In the genomic region with DNA sequence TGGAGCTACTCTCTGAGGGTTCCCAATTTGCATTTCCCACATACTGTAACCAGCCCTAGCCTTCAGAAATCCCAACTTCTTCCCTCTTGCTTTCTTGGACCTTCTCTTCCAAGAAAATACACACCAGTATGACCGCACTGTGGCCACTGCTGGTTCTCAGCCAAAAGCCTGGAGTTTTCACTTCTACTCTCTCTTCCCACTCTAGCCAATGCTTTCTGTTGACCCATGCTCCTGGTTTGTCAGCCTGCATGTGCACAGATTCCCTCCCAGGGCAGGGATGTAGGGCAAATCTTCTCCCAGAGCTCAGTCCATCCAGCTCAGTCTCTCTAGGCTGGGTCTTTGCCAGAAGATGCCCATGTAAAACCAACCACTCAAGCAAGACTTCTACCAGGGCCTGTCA, we compare ENCODE assay signal across 13 cellular contexts.
DNase-seq lines count a peak whose midpoint lies in the region; ATAC-seq and TF ChIP-seq lines count a peak whose summit lies in the region.
"Had no signal": no experiment of that assay in that cellular context is flagged by ENCODE, and none has a peak within 500 bp of the region (broad histone marks: within the 10 kb centered on the region; RNA-seq: fewer than 3 reads in every experiment).

No MANE protein-coding gene starts in this region.

- H3K4me2 ChIP-seq in OCI-LY1 (ENCODE audit: low read length): peak overlapping the region; percentile 45
- H3K4me2 ChIP-seq: PC-9 had no signal

- no peak for ATAC-seq in effector memory CD8-positive, alpha-beta T cell (replicated peaks)
- ATAC-seq in HG02840 (IDR thresholded peaks at IDR 0.05; ENCODE audit: low FRiP score, unreplicated experiment) (no peak), HG03457 (IDR thresholded peaks at IDR 0.05; ENCODE audit: unreplicated experiment) (no peak)

- peak overlapping the region; percentile 90 for H3K4me3 Mint-ChIP-seq in T-helper 2 cell treated with Interferon-gamma antibody and Interleukin-4, amounts not matched to agents 5 μg/mL and 100 μg/mL, for 36 hours
- peak overlapping the region; percentile 93 to 97 for H3K4me3 Mint-ChIP-seq in effector memory CD8-positive, alpha-beta T cell
- H3K4me3 Mint-ChIP-seq: mesothelial cell of epicardium had no signal

- H2AFZ ChIP-seq in OCI-LY1 (ENCODE audit: low read length): no peak overlapping the region
- H2AFZ ChIP-seq: PC-9 had no signal

- TF ChIP-seq CTCF in OCI-LY1 (IDR thresholded peaks at IDR 0.05; ENCODE audit: low read length): no peak

- no peaks in the 10 kb centered on the region for H3K79me2 ChIP-seq in OCI-LY1 (ENCODE audit: insufficient read depth, low read length)

- H3K4me1 ChIP-seq in OCI-LY1 (ENCODE audit: insufficient read depth, low read length, severe bottlenecking): peaks cover 35% of the 10 kb centered on the region

- no peaks in the 10 kb centered on the region for H4K20me1 ChIP-seq in OCI-LY1 (ENCODE audit: insufficient read depth, low read length)

- H3K9me3 Mint-ChIP-seq in T-helper 2 cell treated with Interferon-gamma antibody and Interleukin-4, amounts not matched to agents 5 μg/mL and 100 μg/mL, for 36 hours: no peaks in the 10 kb centered on the region
- H3K9me3 Mint-ChIP-seq in effector memory CD8-positive, alpha-beta T cell: no peaks in the 10 kb centered on the region
- H3K9me3 Mint-ChIP-seq: mesothelial cell of epicardium had no signal

- no peaks in the 10 kb centered on the region for H3K36me3 ChIP-seq in OCI-LY1 (ENCODE audit: insufficient read depth, low read length)
- H3K36me3 ChIP-seq: cardiac muscle cell, tibial nerve had no signal

- H3K9me2 ChIP-seq in OCI-LY1 (ENCODE audit: low read depth, low read length): no peaks in the 10 kb centered on the region

- no peaks in the 10 kb centered on the region for H3K27me3 ChIP-seq in OCI-LY1 (ENCODE audit: insufficient read depth, low read length)
- H3K27me3 ChIP-seq: tibial nerve had no signal

- peak overlapping the region; percentile 86 for H3K27ac Mint-ChIP-seq in T-helper 2 cell treated with Interferon-gamma antibody and Interleukin-4, amounts not matched to agents 5 μg/mL and 100 μg/mL, for 36 hours
- H3K27ac Mint-ChIP-seq in effector memory CD8-positive, alpha-beta T cell: peak overlapping the region; percentile 93 to 98
- H3K27ac Mint-ChIP-seq: mesothelial cell of epicardium had no signal

- H3K36me3 Mint-ChIP-seq in T-helper 2 cell treated with Interferon-gamma antibody and Interleukin-4, amounts not matched to agents 5 μg/mL and 100 μg/mL, for 36 hours (ENCODE audit: low read depth): peaks cover 40% of the 10 kb centered on the region
- peaks cover 20% of the 10 kb centered on the region for H3K36me3 Mint-ChIP-seq in effector memory CD8-positive, alpha-beta T cell (ENCODE audit: insufficient read depth)
- H3K36me3 Mint-ChIP-seq: mesothelial cell of epicardium had no signal

- H3K27me3 Mint-ChIP-seq in T-helper 2 cell treated with Interferon-gamma antibody and Interleukin-4, amounts not matched to agents 5 μg/mL and 100 μg/mL, for 36 hours (ENCODE audit: low read depth): no peaks in the 10 kb centered on the region
- no peaks in the 10 kb centered on the region for H3K27me3 Mint-ChIP-seq in effector memory CD8-positive, alpha-beta T cell

- H3K9me3 ChIP-seq in OCI-LY1 (ENCODE audit: low read length): no peaks in the 10 kb centered on the region
- H3K9me3 ChIP-seq: tibial nerve had no signal

- peaks cover 58% of the 10 kb centered on the region for H3K4me1 Mint-ChIP-seq in T-helper 2 cell treated with Interferon-gamma antibody and Interleukin-4, amounts not matched to agents 5 μg/mL and 100 μg/mL, for 36 hours (ENCODE audit: low read depth)
- peaks cover 47 to 53% of the 10 kb centered on the region in 2 donors for H3K4me1 Mint-ChIP-seq in effector memory CD8-positive, alpha-beta T cell (ENCODE audit: low read depth in 2 of 2)

- no peaks in the 10 kb centered on the region for H3F3A ChIP-seq in OCI-LY1 (ENCODE audit: insufficient read depth, low read length)

- H3K27ac ChIP-seq in OCI-LY1 (ENCODE audit: low read depth, low read length, poor library complexity, severe bottlenecking): peak overlapping the region; percentile 0
- H3K27ac ChIP-seq: cardiac muscle cell, PC-9 had no signal

- peak overlapping the region; percentile 12 for H3K4me3 ChIP-seq in OCI-LY1 (ENCODE audit: low read depth, low read length, poor library complexity, severe bottlenecking)
- H3K4me3 ChIP-seq: cardiac muscle cell, PC-9 had no signal

- DNase-seq in T-helper 2 cell treated with Interferon-gamma antibody and Interleukin-4, amounts not matched to agents 5 μg/mL and 100 μg/mL, for 36 hours (ENCODE audit: low spot score): peak; percentile 7
- DNase-seq in T-helper 2 cell (no peak), RKO (ENCODE audit: low spot score) (no peak)
- DNase-seq in effector memory CD8-positive, alpha-beta T cell: no peak
- DNase-seq in stimulated activated CD8-positive, alpha-beta memory T cell treated with anti-CD3 and anti-CD28 coated beads, Interleukin-4, amount 100 ng/mL, for 48 hours: peak; percentile 29
- DNase-seq: NCI-H2171, PC-9 had no signal

- H3K9ac ChIP-seq in OCI-LY1 (ENCODE audit: low read length): peak overlapping the region; percentile 40; the same call in 1 of the 2 replicates

Comparison
In these comparisons a context has a peak if more than half of its experiments do, and no peak if none do; other contexts are left out.
1. DNase-seq: peak in T-helper 2 cell treated with Interferon-gamma antibody and Interleukin-4, amounts not matched to agents 5 μg/mL and 100 μg/mL, for 36 hours (single experiment) and stimulated activated CD8-positive, alpha-beta memory T cell treated with anti-CD3 and anti-CD28 coated beads, Interleukin-4, amount 100 ng/mL, for 48 hours (single experiment); none in T-helper 2 cell (0 of 5), effector memory CD8-positive, alpha-beta T cell (0 of 3) and RKO (single experiment).